In the genomic region with DNA sequence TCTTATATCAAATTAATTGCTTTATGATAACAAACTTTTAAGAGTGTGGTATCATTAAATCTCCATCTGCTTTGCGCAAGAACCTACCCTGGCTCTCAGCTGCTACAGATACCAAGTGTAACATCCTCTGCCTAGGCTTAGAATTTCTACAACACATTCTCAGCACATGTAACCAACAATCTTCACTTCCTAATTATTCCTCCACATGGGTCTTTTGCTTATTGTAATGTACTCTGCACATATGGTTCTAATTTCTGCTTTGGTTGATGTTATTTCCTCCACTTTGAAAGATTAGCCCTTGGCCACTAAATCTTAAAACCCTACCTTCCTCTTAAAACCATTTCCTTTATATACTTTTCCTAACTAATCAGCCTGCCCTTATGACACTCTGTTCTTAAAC, we compare ENCODE assay signal across 23 cellular contexts.
A peak's percentile ranks its signal among the peaks of the same experiment; 100 is the strongest.
DNase-seq lines count a peak whose midpoint lies in the region; ATAC-seq and TF ChIP-seq lines count a peak whose summit lies in the region.
"Had no signal": no experiment of that assay in that cellular context is flagged by ENCODE, and none has a peak within 500 bp of the region (broad histone marks: within the 10 kb centered on the region; RNA-seq: fewer than 3 reads in every experiment).

No MANE protein-coding gene starts in this region.

- no peaks in the 10 kb centered on the region for H3K27me3 Mint-ChIP-seq in stimulated activated memory B cell treated with anti-CD40 and anti-IgM and Interleukin-4, amounts not matched to agents 10 μg/mL and 1 μg/mL and 100 μg/mL, for 72 hours

- H3K9me3 ChIP-seq in tibial artery: no peaks in the 10 kb centered on the region
- H3K9me3 ChIP-seq: adrenal gland, sigmoid colon, tibial nerve had no signal

- DNase-seq in GM04503 (ENCODE audit: low read depth): peak; percentile 53
- DNase-seq in RPMI7951 (ENCODE audit: low read depth): peak; percentile 79
- peak; percentile 77 for DNase-seq in fibroblast of gingiva (ENCODE audit: low read depth)
- DNase-seq in tibial artery: no peak
- DNase-seq: activated CD4-positive, alpha-beta T cell treated with anti-CD3 and anti-CD28 coated beads for 1 hour; adrenal gland; central memory CD4-positive, alpha-beta T cell; DMS 273 treated with DMSO at 0.1 percent for 48 hours; effector CD4-positive, alpha-beta T cell; head of caudate nucleus; NCI-H1417; NCI-H748 treated with DMSO at 0.1 percent for 48 hours; sigmoid colon; stimulated activated naive CD4-positive, alpha-beta T cell treated with Interleukin-2 at 50 U/mL for 16 hours had no signal

- TF ChIP-seq CTCF in tibial artery (IDR thresholded peaks at IDR 0.05): no peak

- intact Hi-C loops in tibial artery (cut with DNase I; ENCODE audit: low total_unique reads): no loop called here

- no peak overlapping the region for H3K4me3 Mint-ChIP-seq in stimulated activated memory B cell treated with anti-CD40 and anti-IgM and Interleukin-4, amounts not matched to agents 10 μg/mL and 1 μg/mL and 100 μg/mL, for 72 hours

- no peak overlapping the region for H3K27ac ChIP-seq in tibial artery
- H3K27ac ChIP-seq: adrenal gland, sigmoid colon had no signal

- no peaks in the 10 kb centered on the region for H3K9me3 Mint-ChIP-seq in stimulated activated memory B cell treated with anti-CD40 and anti-IgM and Interleukin-4, amounts not matched to agents 10 μg/mL and 1 μg/mL and 100 μg/mL, for 72 hours
- H3K9me3 Mint-ChIP-seq: activated T-helper 2 cell treated with anti-CD3 and anti-CD28 coated beads, Interferon-gamma antibody, Interleukin-2, Interleukin-4, amounts not matched to agents 10 μg/mL and 5 μg/mL and 100 μg/mL, durations not matched to agents 14 hours and 24 hours and 36 hours had no signal

- peaks cover 29% of the 10 kb centered on the region for H3K36me3 Mint-ChIP-seq in stimulated activated memory B cell treated with anti-CD40 and anti-IgM and Interleukin-4, amounts not matched to agents 10 μg/mL and 1 μg/mL and 100 μg/mL, for 72 hours

- peak overlapping the region; percentile 26 for H3K27ac Mint-ChIP-seq in stimulated activated memory B cell treated with anti-CD40 and anti-IgM and Interleukin-4, amounts not matched to agents 10 μg/mL and 1 μg/mL and 100 μg/mL, for 72 hours
- H3K27ac Mint-ChIP-seq: activated T-helper 2 cell treated with anti-CD3 and anti-CD28 coated beads, Interferon-gamma antibody, Interleukin-2, Interleukin-4, amounts not matched to agents 10 μg/mL and 5 μg/mL and 100 μg/mL, durations not matched to agents 14 hours and 24 hours and 36 hours had no signal

- no peaks in the 10 kb centered on the region for H3K4me1 ChIP-seq in tibial artery
- H3K4me1 ChIP-seq: sigmoid colon had no signal

- H3K4me1 Mint-ChIP-seq in stimulated activated memory B cell treated with anti-CD40 and anti-IgM and Interleukin-4, amounts not matched to agents 10 μg/mL and 1 μg/mL and 100 μg/mL, for 72 hours: peaks cover 42% of the 10 kb centered on the region

- no peak for ATAC-seq in stimulated activated memory B cell treated with anti-CD40 and anti-IgM and Interleukin-4, amounts not matched to agents 10 μg/mL and 1 μg/mL and 100 μg/mL, for 72 hours
- ATAC-seq in HG03378 (IDR thresholded peaks at IDR 0.05; ENCODE audit: unreplicated experiment): no peak
- no peak for ATAC-seq in GM21360 (IDR thresholded peaks at IDR 0.05; ENCODE audit: unreplicated experiment)
- ATAC-seq: esophagus mucosa, HCT116, Panc1 had no signal

- no peaks in the 10 kb centered on the region for H3K27me3 ChIP-seq in tibial artery
- H3K27me3 ChIP-seq: adrenal gland; BLaER1 treated with 17β-estradiol and CSF1 and Interleukin-3, amounts not matched to agents 10 nM and 100 nM; sigmoid colon; tibial nerve had no signal

- H3K36me3 ChIP-seq in tibial artery: no peaks in the 10 kb centered on the region
- H3K36me3 ChIP-seq: adrenal gland; BLaER1 treated with 17β-estradiol and CSF1 and Interleukin-3, amounts not matched to agents 10 nM and 100 nM; sigmoid colon; tibial nerve had no signal

- H3K4me3 ChIP-seq in tibial artery: no peak overlapping the region
- H3K4me3 ChIP-seq: adrenal gland; BLaER1 treated with 17β-estradiol and CSF1 and Interleukin-3, amounts not matched to agents 10 nM and 100 nM; sigmoid colon; tibial nerve had no signal

Comparison
In these comparisons a context has a peak if more than half of its experiments do, and no peak if none do; other contexts are left out.
1. DNase-seq: peak in GM04503 (single experiment), RPMI7951 (single experiment) and fibroblast of gingiva (single experiment); none in tibial artery (0 of 2).